ENCODE assay signal across 8 cellular contexts in genomic region chr12:45730842-45731336, GRCh38. TPM values are rescaled to one million over a fixed set of nuclear protein-coding genes. Genes with fewer than 3 reads are reported as not detected.
DNase-seq lines count a peak whose midpoint lies in the region; ATAC-seq, FAIRE-seq and TF ChIP-seq lines count a peak whose summit lies in the region.

No MANE protein-coding gene starts in this region.

- TF ChIP-seq CTCF in right atrium auricular region (IDR thresholded peaks at IDR 0.05) (peak in 1 of 2 donors; percentile 17), OCI-LY1 (IDR thresholded peaks at IDR 0.05; ENCODE audit: low read length) (no peak), bronchial epithelial cell (IDR thresholded peaks at IDR 0.05; ENCODE audit: insufficient read depth, low read length, severe bottlenecking) (no peak), lung (IDR thresholded peaks at IDR 0.05; ENCODE audit: control extremely low read depth, extremely low read depth) (no peak)

- ATAC-seq in Right ventricle myocardium inferior: no peak
- no peak for ATAC-seq in lung (ENCODE audit: insufficient read depth, low FRiP score)
- ATAC-seq in GM18861 (IDR thresholded peaks at IDR 0.05; ENCODE audit: unreplicated experiment): no peak

- DNase-seq in right atrium auricular region (ENCODE audit: low spot score) (no peak), Right ventricle myocardium inferior (ENCODE audit: missing footprints) (no peak), bronchial epithelial cell (ENCODE audit: low read depth) (peak; percentile 35), lung (ENCODE audit: low spot score) (no peak), HPDE6-E6E7 (ENCODE audit: extremely low spot score) (no peak)

- H3K4me3 ChIP-seq in right atrium auricular region (peak overlapping the region; percentile 92 to 95), OCI-LY1 (ENCODE audit: low read depth, low read length, poor library complexity, severe bottlenecking) (peak overlapping the region; percentile 99), bronchial epithelial cell (ENCODE audit: low read depth, low read length) (peak overlapping the region; percentile 92), lung (peak overlapping the region; percentile 82)

- H2AFZ ChIP-seq in OCI-LY1 (ENCODE audit: low read length): no peak overlapping the region

- H3K36me3 ChIP-seq in right atrium auricular region (no peaks in the 10 kb centered on the region), OCI-LY1 (ENCODE audit: insufficient read depth, low read length) (peaks cover 27% of the 10 kb centered on the region), bronchial epithelial cell (ENCODE audit: control insufficient read depth, insufficient read depth, low read length) (no peaks in the 10 kb centered on the region), lung (ENCODE audit: control insufficient read depth in 2 of 2, insufficient read depth in 2 of 2, low read length in 2 of 2) (no peaks in the 10 kb centered on the region)

- H3K9me3 ChIP-seq in right atrium auricular region: no peaks in the 10 kb centered on the region
- H3K9me3 ChIP-seq in OCI-LY1 (ENCODE audit: low read length): no peaks in the 10 kb centered on the region
- H3K9me3 ChIP-seq in lung (ENCODE audit: control insufficient read depth in 2 of 2, insufficient read depth in 1 of 2, low read length in 1 of 2): no peaks in the 10 kb centered on the region

- WGBS in lung, 2 donors: 1% methylated on average over 14 of the region's 14 CpGs

- peaks cover 56% of the 10 kb centered on the region for H3K79me2 ChIP-seq in OCI-LY1 (ENCODE audit: insufficient read depth, low read length)

- no peaks in the 10 kb centered on the region for H3K9me2 ChIP-seq in OCI-LY1 (ENCODE audit: low read depth, low read length)

- H3K9ac ChIP-seq in OCI-LY1 (ENCODE audit: low read length): peak overlapping the region; percentile 76

- H3F3A ChIP-seq in OCI-LY1 (ENCODE audit: insufficient read depth, low read length): no peaks in the 10 kb centered on the region; the same call in 1 of the 2 replicates

- FAIRE-seq in bronchial epithelial cell (lab: Jason Lieb, UNC): no peak

- intact Hi-C loops in Right ventricle myocardium inferior (cut with DNase I): no loop called here

- H4K20me1 ChIP-seq in OCI-LY1 (ENCODE audit: insufficient read depth, low read length): no peaks in the 10 kb centered on the region

- H3K27me3 ChIP-seq in right atrium auricular region (no peaks in the 10 kb centered on the region), OCI-LY1 (ENCODE audit: insufficient read depth, low read length) (no peaks in the 10 kb centered on the region), bronchial epithelial cell (ENCODE audit: control insufficient read depth, insufficient read depth, low read length) (no peaks in the 10 kb centered on the region), lung (ENCODE audit: control insufficient read depth, insufficient read depth) (no peaks in the 10 kb centered on the region)

- H3K4me2 ChIP-seq in OCI-LY1 (ENCODE audit: low read length): peak overlapping the region; percentile 71

- H3K27ac ChIP-seq in right atrium auricular region (peak overlapping the region; percentile 100), OCI-LY1 (ENCODE audit: low read depth, low read length, poor library complexity, severe bottlenecking) (peak overlapping the region; percentile 88), lung (ENCODE audit: low read depth in 1 of 2, low read length in 1 of 2) (peak overlapping the region; percentile 33 to 100), temporal lobe (ENCODE audit: low read depth, low read length) (peak overlapping the region; percentile 82)

- H3K4me1 ChIP-seq in right atrium auricular region (peaks cover 0 to 24% of the 10 kb centered on the region in 2 donors), OCI-LY1 (ENCODE audit: insufficient read depth, low read length, severe bottlenecking) (peaks cover 23% of the 10 kb centered on the region), lung (ENCODE audit: control insufficient read depth in 2 of 2, insufficient read depth in 2 of 2, low read length in 2 of 2) (peaks cover 0 to 6% of the 10 kb centered on the region in 2 donors)

RNA-seq across cellular contexts. Expression of gene ARID2, which starts 1.4 kb away (rescaled TPM):
- total RNA-seq in right atrium auricular region: 10 to 100 TPM; 13.7 to 19.5 TPM
- total RNA-seq in Right ventricle myocardium inferior: 11.9 TPM
- 14.2 TPM in 2 replicates for total RNA-seq in bronchial epithelial cell
- total RNA-seq in lung: 10 to 100 TPM; 27.0 to 79.2 TPM
- 1 to 10 TPM; 5.3 to 8.0 TPM for polyA plus RNA-seq in lung
- total RNA-seq in temporal lobe: 40.1 TPM
